ENCODE assay signal across 1 cellular context in genomic region chr19:12676928-12677327, GRCh38.
TF ChIP-seq lines count a peak whose summit lies in the region.

No MANE protein-coding gene starts in this region.

TF ChIP-seq in IMR-90, 13 proteins besides CTCF, POLR2A, EP300 and RAD21:
- TF ChIP-seq MAZ (IDR thresholded peaks at IDR 0.05; ENCODE audit: borderline replicate concordance, low read depth, low read length) (no peak), MXI1 (IDR thresholded peaks at IDR 0.05; ENCODE audit: borderline replicate concordance, low read depth, low read length) (no peak), RCOR1 (IDR thresholded peaks at IDR 0.05; ENCODE audit: insufficient replicate concordance, low read length) (no peak)
